In the genomic region with DNA sequence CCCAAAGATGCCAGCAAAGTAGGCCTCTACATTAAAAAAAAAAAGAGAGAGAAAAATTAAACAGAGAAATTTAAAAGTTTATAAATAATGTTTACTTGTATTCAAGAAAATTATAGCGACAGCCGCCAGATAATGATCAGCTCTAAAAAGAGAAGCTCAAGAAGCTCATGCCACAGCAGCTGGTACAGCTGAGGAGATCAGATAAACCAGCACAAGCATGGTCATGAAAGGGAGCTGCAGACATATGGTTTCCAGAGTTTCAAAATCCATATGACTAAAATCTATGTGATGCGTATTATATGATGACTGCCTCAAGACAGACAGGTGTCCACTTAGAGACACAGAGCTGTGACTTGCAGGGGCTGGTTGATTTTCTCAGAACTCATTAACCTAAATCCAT, we compare ENCODE assay signal across 34 cellular contexts.
"Had no signal": no experiment of that assay in that cellular context is flagged by ENCODE, and none has a peak within 500 bp of the region (broad histone marks: within the 10 kb centered on the region; RNA-seq: fewer than 3 reads in every experiment).

No MANE protein-coding gene starts in this region.

- H3K36me3 ChIP-seq: adrenal gland, ascending aorta, cardiac muscle cell, colonic mucosa, left lung, lower lobe of right lung, neural progenitor cell, sigmoid colon, stomach, thyroid gland, upper lobe of right lung had no signal

- H3K9ac ChIP-seq: neural progenitor cell, parathyroid adenoma had no signal

- H3K4me3 ChIP-seq: adrenal gland, ascending aorta, cardiac muscle cell, colonic mucosa, left lung, lower lobe of right lung, neural progenitor cell, psoas muscle, sigmoid colon, stomach, thyroid gland, upper lobe of right lung had no signal

- ATAC-seq: left lung; natural killer cell; psoas muscle; stimulated activated memory B cell treated with anti-CD40 and anti-IgM and Interleukin-4, amounts not matched to agents 10 μg/mL and 1 μg/mL and 100 μg/mL, for 72 hours had no signal

- H3K9me3 ChIP-seq: adrenal gland, ascending aorta, colonic mucosa, left lung, lower lobe of right lung, psoas muscle, sigmoid colon, stomach, thyroid gland, upper lobe of right lung had no signal

- DNase-seq: activated CD4-positive, alpha-beta T cell treated with anti-CD3 and anti-CD28 coated beads for 48 hours; activated CD4-positive, alpha-beta T cell treated with anti-CD3 and anti-CD28 coated beads, Interleukin-2, amount 50 U/mL, for 48 hours; activated CD8-positive, alpha-beta memory T cell treated with anti-CD3 and anti-CD28 coated beads for 24 hours; activated effector memory CD4-positive, alpha-beta T cell treated with anti-CD3 and anti-CD28 coated beads, Interleukin-2, amount 50 U/mL, for 16 hours; activated naive CD4-positive, alpha-beta T cell treated with anti-CD3 and anti-CD28 coated beads for 36 hours; activated naive CD8-positive, alpha-beta T cell treated with anti-CD3 and anti-CD28 coated beads for 36 hours; activated T-cell treated with anti-CD3 and anti-CD28 coated beads, Interleukin-2, amount 50 U/mL, for 1 hour; adrenal gland; cerebellar nuclear complex; colonic mucosa; effector CD8-positive, alpha-beta T cell; left lung; lower lobe of right lung; mesenchymal stem cell; natural killer cell; occipital lobe; psoas muscle; sigmoid colon; small intestine; stimulated activated CD4-positive, alpha-beta T cell treated with anti-CD3 and anti-CD28 coated beads, Interleukin-4, amount 100 ng/mL, for 4 hours; stimulated activated CD8-positive, alpha-beta memory T cell treated with anti-CD3 and anti-CD28 coated beads, Interleukin-4, amount 100 ng/mL, for 48 hours; stomach; thyroid gland; upper lobe of right lung had no signal

- H2AFZ ChIP-seq: neural progenitor cell, parathyroid adenoma had no signal

- H3K27me3 ChIP-seq: adrenal gland, ascending aorta, colonic mucosa, left lung, neural progenitor cell, sigmoid colon, stomach, thyroid gland had no signal

- H3K4me1 ChIP-seq: adrenal gland, ascending aorta, colonic mucosa, left lung, lower lobe of right lung, neural progenitor cell, parathyroid adenoma, psoas muscle, sigmoid colon, stomach, thyroid gland had no signal

- FAIRE-seq: endometrium, frontal cortex, islet of Langerhans, small intestine had no signal

- H3K4me2 ChIP-seq: neural progenitor cell had no signal

- H3K79me2 ChIP-seq: parathyroid adenoma had no signal

- H3K27ac ChIP-seq: adrenal gland, ascending aorta, cardiac muscle cell, colonic mucosa, epithelial cell of prostate, left lung, lower lobe of right lung, neural progenitor cell, parathyroid adenoma, psoas muscle, sigmoid colon, stomach, thyroid gland, upper lobe of right lung, VCaP had no signal
